26 cellular contexts compared by ENCODE assay signal in genomic region chr3:197690754-197691153, GRCh38.
"Had no signal": no experiment of that assay in that cellular context is flagged by ENCODE, and none has a peak within 500 bp of the region (broad histone marks: within the 10 kb centered on the region; RNA-seq: fewer than 3 reads in every experiment).

No MANE protein-coding gene starts in this region.

- DNase-seq: islet precursor cell; mesendoderm; naive B cell; natural killer cell; nephron progenitor cell; occipital lobe; psoas muscle; spleen; stimulated activated CD4-positive, alpha-beta T cell treated with anti-CD3 and anti-CD28 coated beads, Interleukin-4, amount 100 ng/mL, for 24 hours; stimulated activated CD8-positive, alpha-beta memory T cell treated with anti-CD3 and anti-CD28 coated beads, Interleukin-4, amount 100 ng/mL, for 48 hours; stimulated activated naive CD4-positive, alpha-beta T cell treated with Interleukin-2 at 50 U/mL for 16 hours; stimulated activated naive CD8-positive, alpha-beta T cell treated with anti-CD3 and anti-CD28 coated beads, Interleukin-15, amount 100 ng/mL, for 72 hours; substantia nigra; uterus had no signal

- H3K9me3 Mint-ChIP-seq: mesothelial cell of epicardium; naive B cell; natural killer cell; nephron progenitor cell; neural progenitor cell; stimulated activated memory B cell treated with anti-CD40 and anti-IgM and Interleukin-4, amounts not matched to agents 10 μg/mL and 1 μg/mL and 100 μg/mL, for 72 hours; stimulated activated naive CD8-positive, alpha-beta T cell treated with anti-CD3 and anti-CD28 coated beads, Interleukin-15, amount 100 ng/mL, for 72 hours; type B pancreatic cell had no signal

- H3K27ac ChIP-seq: hepatocyte, neural progenitor cell, neutrophil, parathyroid adenoma, psoas muscle, skin epidermis, spleen, tibial nerve, uterus had no signal

- ATAC-seq: left lobe of liver; natural killer cell; psoas muscle; sciatic nerve; stimulated activated memory B cell treated with anti-CD40 and anti-IgM and Interleukin-4, amounts not matched to agents 10 μg/mL and 1 μg/mL and 100 μg/mL, for 72 hours; stimulated activated naive CD8-positive, alpha-beta T cell treated with anti-CD3 and anti-CD28 coated beads, Interleukin-15, amount 100 ng/mL, for 72 hours had no signal

- H3K9ac ChIP-seq: neural progenitor cell, parathyroid adenoma had no signal

- H3K27me3 Mint-ChIP-seq: naive B cell; stimulated activated memory B cell treated with anti-CD40 and anti-IgM and Interleukin-4, amounts not matched to agents 10 μg/mL and 1 μg/mL and 100 μg/mL, for 72 hours; stimulated activated naive CD8-positive, alpha-beta T cell treated with anti-CD3 and anti-CD28 coated beads, Interleukin-15, amount 100 ng/mL, for 72 hours; type B pancreatic cell had no signal

- H3K4me3 Mint-ChIP-seq: mesothelial cell of epicardium; naive B cell; natural killer cell; nephron progenitor cell; neural progenitor cell; stimulated activated memory B cell treated with anti-CD40 and anti-IgM and Interleukin-4, amounts not matched to agents 10 μg/mL and 1 μg/mL and 100 μg/mL, for 72 hours; stimulated activated naive CD8-positive, alpha-beta T cell treated with anti-CD3 and anti-CD28 coated beads, Interleukin-15, amount 100 ng/mL, for 72 hours; type B pancreatic cell had no signal

- H3K4me1 Mint-ChIP-seq: mesothelial cell of epicardium; naive B cell; natural killer cell; stimulated activated naive CD8-positive, alpha-beta T cell treated with anti-CD3 and anti-CD28 coated beads, Interleukin-15, amount 100 ng/mL, for 72 hours had no signal

- H2AFZ ChIP-seq: hepatocyte, neural progenitor cell, parathyroid adenoma had no signal

- H3K4me3 ChIP-seq: hepatocyte, lung, neural progenitor cell, psoas muscle, skin epidermis, spleen, tibial nerve, uterus had no signal

- H3K4me1 ChIP-seq: neural progenitor cell, parathyroid adenoma, psoas muscle, spleen, tibial nerve, uterus had no signal

- H3K4me2 ChIP-seq: hepatocyte, neural progenitor cell had no signal

- H3K27ac Mint-ChIP-seq: natural killer cell; nephron progenitor cell; stimulated activated memory B cell treated with anti-CD40 and anti-IgM and Interleukin-4, amounts not matched to agents 10 μg/mL and 1 μg/mL and 100 μg/mL, for 72 hours; stimulated activated naive CD8-positive, alpha-beta T cell treated with anti-CD3 and anti-CD28 coated beads, Interleukin-15, amount 100 ng/mL, for 72 hours; type B pancreatic cell had no signal

- H3K9me3 ChIP-seq: neutrophil, psoas muscle, spleen, tibial nerve, uterus had no signal

- H3K79me2 ChIP-seq: hepatocyte, parathyroid adenoma had no signal

- H3K36me3 ChIP-seq: neural progenitor cell, uterus had no signal

- H3K27me3 ChIP-seq: hepatocyte, neural progenitor cell, neutrophil, spleen, tibial nerve, uterus had no signal
